In genomic region chr15:63329567-63330350, GRCh38 we compare ENCODE assay signal across 20 cellular contexts. TPM values are rescaled to one million over a fixed set of nuclear protein-coding genes. Genes with fewer than 3 reads are reported as not detected.
DNase-seq lines count a peak whose midpoint lies in the region; ATAC-seq, FAIRE-seq and TF ChIP-seq lines count a peak whose summit lies in the region.
"Had no signal": no experiment of that assay in that cellular context is flagged by ENCODE, and none has a peak within 500 bp of the region (broad histone marks: within the 10 kb centered on the region; RNA-seq: fewer than 3 reads in every experiment).

No MANE protein-coding gene starts in this region.

- ATAC-seq in K562 (peak; percentile 36), HepG2 (peak; percentile 28; the same call in 2 of the 3 replicates), GM18519 (IDR thresholded peaks at IDR 0.05; ENCODE audit: low FRiP score, unreplicated experiment) (no peak), GM19324 (IDR thresholded peaks at IDR 0.05; ENCODE audit: low FRiP score, unreplicated experiment) (no peak)
- ATAC-seq: CD8-positive, alpha-beta T cell; SK-N-SH treated with all-trans-retinoic acid at 6 μM for 48 hours; T-cell had no signal

- H3K9me3 ChIP-seq in K562 (replicated peaks; ENCODE audit: control insufficient read depth, insufficient read depth, low read depth, low read length) (no peaks in the 10 kb centered on the region), HepG2 (ENCODE audit: low read length) (no peaks in the 10 kb centered on the region)
- H3K9me3 ChIP-seq: BLaER1 treated with 17β-estradiol and CSF1 and Interleukin-3, amounts not matched to agents 10 nM and 100 nM; HAP-1 had no signal

- CTCF ChIA-PET in K562 (lab: Yijun Ruan, JAX; ENCODE audit: low intra/inter-chr PET ratio): no interaction called here
- CTCF ChIA-PET in HepG2 (lab: Yijun Ruan, JAX; ENCODE audit: low intra/inter-chr PET ratio, low total read pairs): no interaction called here

- no peak for TF ChIP-seq RAD21 in K562 (CRISPR knock-in tag; conservative IDR thresholded peaks at IDR 0.05 in 1 of 2, IDR thresholded peaks at IDR 0.05 in 1 of 2)
- TF ChIP-seq RAD21 in HepG2 (CRISPR knock-in tag; IDR thresholded peaks at IDR 0.05): no peak

- no TSS peak for BruUV-seq in K562 (replicated peaks; lab: Mats Ljungman, UMichigan)
- BruUV-seq in HepG2 (replicated peaks; lab: Mats Ljungman, UMichigan): no TSS peak

- no peaks in the 10 kb centered on the region for H3K79me2 ChIP-seq in K562 (ENCODE audit: control insufficient read depth, insufficient read depth, low read length)
- no peaks in the 10 kb centered on the region for H3K79me2 ChIP-seq in HepG2 (ENCODE audit: insufficient read depth, low read length)

- H4K20me1 ChIP-seq in K562 (replicated peaks; ENCODE audit: control insufficient read depth, insufficient read depth, low read length): no peaks in the 10 kb centered on the region
- no peaks in the 10 kb centered on the region for H4K20me1 ChIP-seq in HepG2 (ENCODE audit: insufficient read depth, low read length)
- H4K20me1 ChIP-seq: BLaER1 treated with 17β-estradiol and CSF1 and Interleukin-3, amounts not matched to agents 10 nM and 100 nM had no signal

- TF ChIP-seq CTCF in NB4 (IDR thresholded peaks at IDR 0.05; ENCODE audit: low read depth, low read length) (no peak), K562 (IDR thresholded peaks at IDR 0.05 in 2 of 3, conservative IDR thresholded peaks at IDR 0.05 in 1 of 3; ENCODE audit: insufficient read depth in 2 of 3, low read depth in 1 of 3, low read length in 3 of 3) (no peak), HepG2 (CRISPR knock-in tag; IDR thresholded peaks at IDR 0.05) (no peak)

- TF ChIP-seq EP300 in K562 (IDR thresholded peaks at IDR 0.05; ENCODE audit: low read length) (no peak), HepG2 (IDR thresholded peaks at IDR 0.05; ENCODE audit: low read depth in 2 of 2, low read length in 2 of 2) (no peak), HepG2 (CRISPR knock-in tag; IDR thresholded peaks at IDR 0.05; ENCODE audit: borderline replicate concordance) (no peak)

- H3K9me1 ChIP-seq in K562 (ENCODE audit: control insufficient read depth, insufficient read depth, low read length): no peaks in the 10 kb centered on the region

- TF ChIP-seq POLR2A in NB4 (IDR thresholded peaks at IDR 0.05; ENCODE audit: extremely low read depth, insufficient read length) (no peak), K562 (conservative IDR thresholded peaks at IDR 0.05) (no peak), HepG2 (IDR thresholded peaks at IDR 0.05; ENCODE audit: insufficient read depth in 1 of 2, low read depth in 2 of 2, low read length in 2 of 2) (no peak)

- peak overlapping the region in 1 of 2 experiments; percentile 55; a peak in 2 of 4 replicates for H3K9ac ChIP-seq in K562 (ENCODE audit: insufficient read depth in 1 of 2, low read depth in 2 of 2, low read length in 2 of 2)
- H3K9ac ChIP-seq in HepG2 (ENCODE audit: insufficient read depth, low read depth, low read length): no peak overlapping the region
- H3K9ac ChIP-seq: BLaER1 treated with 17β-estradiol and CSF1 and Interleukin-3, amounts not matched to agents 10 nM and 100 nM had no signal

- H3K4me3 ChIP-seq in NB4 (ENCODE audit: low read depth, low read length): no peak overlapping the region
- H3K4me3 ChIP-seq in K562: no peak overlapping the region
- H3K4me3 ChIP-seq in HepG2 (replicated peaks in 1 of 3; ENCODE audit: insufficient read depth in 1 of 3, low read depth in 2 of 3, low read length in 3 of 3): no peak overlapping the region
- H3K4me3 ChIP-seq: BLaER1 treated with 17β-estradiol and CSF1 and Interleukin-3, amounts not matched to agents 10 nM and 100 nM; HAP-1 had no signal

- no peak overlapping the region for H3K4me2 ChIP-seq in K562 (ENCODE audit: insufficient read depth, low read length)
- no peak overlapping the region for H3K4me2 ChIP-seq in HepG2 (ENCODE audit: low read depth, low read length)

- FAIRE-seq in K562 (lab: Jason Lieb, UNC) (no peak), HepG2 (lab: Jason Lieb, UNC) (no peak)

- in situ Hi-C loops in K562 (cut with MboI): no loop called here
- in situ Hi-C loops in HepG2 (cut with HindIII; ENCODE audit: extremely low pct_ligation_motif_present, low pct_unique_long_range_greater_than_20kb): no loop called here

- peak; percentile 39 for DNase-seq in H4 (ENCODE audit: low spot score)
- DNase-seq in NB4 (ENCODE audit: low read depth): peak; percentile 55
- no peak for DNase-seq in K562 (ENCODE audit: extremely low read depth in 1 of 4, low spot score in 3 of 4)
- no peak for DNase-seq in HepG2 (ENCODE audit: low spot score)
- no peak for DNase-seq in activated CD8-positive, alpha-beta memory T cell treated with anti-CD3 and anti-CD28 coated beads for 24 hours
- no peak for DNase-seq in effector CD8-positive, alpha-beta T cell (lab: John Stamatoyannopoulos, UW)
- DNase-seq: CD8-positive, alpha-beta T cell; DMS79; NCI-H1930; NCI-H2171; NCI-H446 treated with DMSO at 0.1 percent for 48 hours; NCI-H774; OCI-M1; SHP77 treated with DMSO at 0.1 percent for 48 hours; T-cell had no signal

- H3K27ac ChIP-seq in K562 (ENCODE audit: extremely low read depth, low read depth, low read length) (no peak overlapping the region), HepG2 (ENCODE audit: extremely low read length, insufficient read depth, low read length) (no peak overlapping the region)
- H3K27ac ChIP-seq: BLaER1 treated with 17β-estradiol and CSF1 and Interleukin-3, amounts not matched to agents 10 nM and 100 nM had no signal

- H2AFZ ChIP-seq in K562 (ENCODE audit: low read depth, low read length) (no peak overlapping the region), HepG2 (ENCODE audit: low read length) (no peak overlapping the region)

- POLR2A ChIA-PET in K562 (lab: Yijun Ruan, JAX) (interaction anchor here (0.6 to 1.5 kb wide), 8 partner anchors 10 to 233 kb away, joined by 3 to 5 read pairs (median 4); no protein-coding TSS in a partner anchor), HepG2 (lab: Yijun Ruan, JAX) (no interaction called here)

- H3K4me1 ChIP-seq in K562 (replicated peaks in 1 of 2; ENCODE audit: control insufficient read depth in 2 of 2, insufficient read depth in 2 of 2, low read length in 2 of 2): peaks cover 8 to 12% of the 10 kb centered on the region in 2 experiments; a peak in 4 of 5 replicates
- H3K4me1 ChIP-seq in HepG2 (ENCODE audit: insufficient read depth, low read length): no peaks in the 10 kb centered on the region
- H3K4me1 ChIP-seq: HAP-1 had no signal

- H3K27me3 ChIP-seq in K562 (ENCODE audit: control insufficient read depth in 2 of 2, insufficient read depth in 2 of 2, low read length in 2 of 2): no peaks in the 10 kb centered on the region
- H3K27me3 ChIP-seq in HepG2 (ENCODE audit: control insufficient read depth in 1 of 2, insufficient read depth in 2 of 2, low read length in 2 of 2): peaks cover 1 to 4% of the 10 kb centered on the region in 2 experiments; a peak in 3 of 5 replicates
- H3K27me3 ChIP-seq: BLaER1 treated with 17β-estradiol and CSF1 and Interleukin-3, amounts not matched to agents 10 nM and 100 nM had no signal

- intact Hi-C loops in K562 (cut with micrococcal nuclease): no loop called here
- intact Hi-C loops in HepG2 (cut with micrococcal nuclease; ENCODE audit: unreplicated experiment): loop anchor here (2.0 kb wide), 1 partner anchor 77 kb away; no protein-coding TSS in a partner anchor

- H3K36me3 ChIP-seq in K562 (ENCODE audit: control insufficient read depth, insufficient read depth, low read length) (no peaks in the 10 kb centered on the region), HepG2 (replicated peaks in 1 of 2; ENCODE audit: control insufficient read depth in 1 of 2, insufficient read depth in 2 of 2, low read length in 2 of 2) (no peaks in the 10 kb centered on the region)
- H3K36me3 ChIP-seq: BLaER1 treated with 17β-estradiol and CSF1 and Interleukin-3, amounts not matched to agents 10 nM and 100 nM; HAP-1 had no signal

- 42% methylated on average over 5 of the region's 5 CpGs for WGBS in K562 (ENCODE audit: insufficient coverage, low coverage, missing lambda C conversion rate)
- 77% methylated on average over 4 of the region's 5 CpGs for WGBS in HepG2 (ENCODE audit: low lambda C conversion rate)

RNA-seq across cellular contexts. Expression of gene CA12, which starts 51.9 kb away (rescaled TPM):
- total RNA-seq in H4 (2014; rRNA removed; shearing (Covaris generic)): 24.2 and 27.4 TPM in 2 replicates
- total RNA-seq in K562 (2011; cell fraction: chromatin; rRNA removed; ENCODE audit: low replicate concordance): 0.25 and 0.33 TPM in 2 replicates
- total RNA-seq in K562 (2011; cell fraction: nucleolus; rRNA removed): not detected in 2 replicates
- not detected in 2 replicates for total RNA-seq in K562 (2011; cell fraction: nucleoplasm; rRNA removed)
- total RNA-seq in K562 (2014; rRNA removed): 0.16 and 0.18 TPM in 2 replicates
- total RNA-seq in K562 (2014; rRNA removed; fragmentation: Illumina TruSeq; extraction: Trizol): 0.07 and 0.13 TPM in 2 replicates
- 0.22 and 0.23 TPM in 2 replicates for total RNA-seq in K562 (2015; rRNA removed; fragmentation: Illumina TruSeq; extraction: Trizol)
- total RNA-seq in K562 (2021): 0.07 and 0.09 TPM in 2 replicates
- 0.01 and 0.05 TPM in 2 replicates for polyA plus RNA-seq in K562 (2011; rRNA removed)
- 0.09 TPM in 1 of 2 replicates, not detected in the other for polyA plus RNA-seq in K562 (2011; cell fraction: cytosol; rRNA removed)
- 0.11 and 0.42 TPM in 2 replicates for polyA plus RNA-seq in K562 (2011; cell fraction: nucleus; rRNA removed)
- 0.72 and 5.0 TPM in 2 replicates for polyA plus RNA-seq in K562 (2012)
- 0.19 and 0.47 TPM in 2 replicates for polyA plus RNA-seq in K562 (2014; fragmentation: Illumina TruSeq; extraction: Trizol)
- polyA plus RNA-seq in K562 (2014; fragmentation: Nextera tagmentation; extraction: Ambion mirVana): under 1 TPM in 1 of 2 experiments, not detected in 1; 0.11 TPM
- polyA plus RNA-seq in K562 (2014; rRNA removed): 0.78 and 0.89 TPM in 2 replicates
- 0.04 and 0.12 TPM in 2 replicates for polyA minus RNA-seq in K562 (2011; rRNA and poly(A)+ RNA removed)
- not detected in 2 replicates for polyA minus RNA-seq in K562 (2011; cell fraction: cytosol; rRNA and poly(A)+ RNA removed)
- polyA minus RNA-seq in K562 (2011; cell fraction: nucleus; rRNA and poly(A)+ RNA removed): 0.11 TPM in 1 of 2 replicates, not detected in the other
- 0.07 and 0.08 TPM in 2 replicates for total RNA-seq in HepG2 (2016; rRNA removed; fragmentation: Illumina TruSeq; extraction: Trizol)
- not detected in 2 replicates for total RNA-seq in HepG2 (2016; cell fraction: cytosol; rRNA removed; fragmentation: Illumina TruSeq; extraction: Trizol; ENCODE audit: low read depth)
- total RNA-seq in HepG2 (2016; cell fraction: insoluble cytoplasmic fraction; rRNA removed; fragmentation: Illumina TruSeq; extraction: Trizol): 0.15 and 0.25 TPM in 2 replicates
- 0.03 TPM in 1 of 2 replicates, not detected in the other for total RNA-seq in HepG2 (2016; cell fraction: membrane; rRNA removed; fragmentation: Illumina TruSeq; extraction: Trizol)
- 0.53 and 0.60 TPM in 2 replicates for total RNA-seq in HepG2 (2016; cell fraction: nucleus; rRNA removed; fragmentation: Illumina TruSeq; extraction: Trizol)
- 0.20 and 0.52 TPM in 2 replicates for polyA plus RNA-seq in HepG2 (2011; rRNA removed)
- 0.13 and 0.28 TPM in 2 replicates for polyA plus RNA-seq in HepG2 (2011; cell fraction: cytosol; rRNA removed)
- 0.06 and 0.12 TPM in 2 replicates for polyA plus RNA-seq in HepG2 (2011; cell fraction: nucleus; rRNA removed)
- polyA plus RNA-seq in HepG2 (2012): 0.15 and 0.19 TPM in 2 replicates
- not detected in 2 replicates for polyA plus RNA-seq in HepG2 (2016; cell fraction: cytosol; fragmentation: Illumina TruSeq; extraction: Trizol; ENCODE audit: low read depth)
- polyA plus RNA-seq in HepG2 (2016; cell fraction: insoluble cytoplasmic fraction; fragmentation: Illumina TruSeq; extraction: Trizol; ENCODE audit: low read depth): 0.05 TPM in 1 of 2 replicates, not detected in the other
- polyA plus RNA-seq in HepG2 (2016; cell fraction: membrane; fragmentation: Illumina TruSeq; extraction: Trizol; ENCODE audit: low read depth): not detected in 2 replicates
- polyA plus RNA-seq in HepG2 (2016; cell fraction: nucleus; fragmentation: Illumina TruSeq; extraction: Trizol; ENCODE audit: insufficient read depth, low read depth): 0.17 and 0.18 TPM in 2 replicates
- 0.04 and 8.4 TPM in 2 replicates for polyA minus RNA-seq in HepG2 (2011; rRNA and poly(A)+ RNA removed; ENCODE audit: low replicate concordance)
- 0.20 and 0.70 TPM in 2 replicates for polyA minus RNA-seq in HepG2 (2011; cell fraction: cytosol; rRNA and poly(A)+ RNA removed)
- polyA minus RNA-seq in HepG2 (2011; cell fraction: nucleus; rRNA and poly(A)+ RNA removed): 0.37 TPM in 1 of 2 replicates, not detected in the other
- total RNA-seq: CD8-positive, alpha-beta T cell had no signal

RNA-seq across cellular contexts. Expression of gene APH1B, which starts 52.4 kb away (rescaled TPM):
- total RNA-seq in H4 (2014; rRNA removed; shearing (Covaris generic)): 20.7 and 27.3 TPM in 2 replicates
- 10.5 and 13.7 TPM in 2 replicates for total RNA-seq in K562 (2011; cell fraction: chromatin; rRNA removed; ENCODE audit: low replicate concordance)
- total RNA-seq in K562 (2011; cell fraction: nucleolus; rRNA removed): 7.7 and 8.8 TPM in 2 replicates
- total RNA-seq in K562 (2011; cell fraction: nucleoplasm; rRNA removed): 13.9 and 14.7 TPM in 2 replicates
- total RNA-seq in K562 (2014; rRNA removed) (4.9 and 5.1 TPM in 2 replicates), K562 (2014; rRNA removed; fragmentation: Illumina TruSeq; extraction: Trizol) (9.0 and 9.1 TPM in 2 replicates), K562 (2015; rRNA removed; fragmentation: Illumina TruSeq; extraction: Trizol) (8.9 and 9.6 TPM in 2 replicates), K562 (2021) (9.7 and 10.6 TPM in 2 replicates), HepG2 (2016; rRNA removed; fragmentation: Illumina TruSeq; extraction: Trizol) (0.67 and 1.00 TPM in 2 replicates)
- polyA plus RNA-seq in K562 (2011; rRNA removed) (4.8 and 7.0 TPM in 2 replicates), K562 (2014; fragmentation: Illumina TruSeq; extraction: Trizol) (6.1 and 6.9 TPM in 2 replicates), K562 (2014; fragmentation: Nextera tagmentation; extraction: Ambion mirVana) (1 to 10 TPM; 7.0 to 8.7 TPM), K562 (2014; rRNA removed) (6.8 and 7.3 TPM in 2 replicates), HepG2 (2011; rRNA removed) (0.45 and 0.72 TPM in 2 replicates)
- 3.0 and 3.2 TPM in 2 replicates for polyA plus RNA-seq in K562 (2011; cell fraction: cytosol; rRNA removed)
- polyA plus RNA-seq in K562 (2011; cell fraction: nucleus; rRNA removed): 7.9 and 9.8 TPM in 2 replicates
- polyA plus RNA-seq in K562 (2012): 9.1 and 10.8 TPM in 2 replicates
- polyA minus RNA-seq in K562 (2011; rRNA and poly(A)+ RNA removed): 4.6 and 6.9 TPM in 2 replicates
- polyA minus RNA-seq in K562 (2011; cell fraction: cytosol; rRNA and poly(A)+ RNA removed): 3.6 and 8.8 TPM in 2 replicates
- polyA minus RNA-seq in K562 (2011; cell fraction: nucleus; rRNA and poly(A)+ RNA removed): 5.0 and 5.1 TPM in 2 replicates
- total RNA-seq in HepG2 (2016; cell fraction: cytosol; rRNA removed; fragmentation: Illumina TruSeq; extraction: Trizol; ENCODE audit: low read depth): 0.61 and 0.62 TPM in 2 replicates
- 0.58 and 2.0 TPM in 2 replicates for total RNA-seq in HepG2 (2016; cell fraction: insoluble cytoplasmic fraction; rRNA removed; fragmentation: Illumina TruSeq; extraction: Trizol)
- 0.21 and 0.59 TPM in 2 replicates for total RNA-seq in HepG2 (2016; cell fraction: membrane; rRNA removed; fragmentation: Illumina TruSeq; extraction: Trizol)
- total RNA-seq in HepG2 (2016; cell fraction: nucleus; rRNA removed; fragmentation: Illumina TruSeq; extraction: Trizol): 1.5 and 2.3 TPM in 2 replicates
- polyA plus RNA-seq in HepG2 (2011; cell fraction: cytosol; rRNA removed): 0.43 and 0.46 TPM in 2 replicates
- polyA plus RNA-seq in HepG2 (2011; cell fraction: nucleus; rRNA removed): 0.97 and 1.0 TPM in 2 replicates
- polyA plus RNA-seq in HepG2 (2012): 1.4 and 2.6 TPM in 2 replicates
- 0.47 and 0.48 TPM in 2 replicates for polyA plus RNA-seq in HepG2 (2016; cell fraction: cytosol; fragmentation: Illumina TruSeq; extraction: Trizol; ENCODE audit: low read depth)
- 0.56 and 0.86 TPM in 2 replicates for polyA plus RNA-seq in HepG2 (2016; cell fraction: insoluble cytoplasmic fraction; fragmentation: Illumina TruSeq; extraction: Trizol; ENCODE audit: low read depth)
- 0.24 and 0.55 TPM in 2 replicates for polyA plus RNA-seq in HepG2 (2016; cell fraction: membrane; fragmentation: Illumina TruSeq; extraction: Trizol; ENCODE audit: low read depth)
- polyA plus RNA-seq in HepG2 (2016; cell fraction: nucleus; fragmentation: Illumina TruSeq; extraction: Trizol; ENCODE audit: insufficient read depth, low read depth): 3.0 and 3.3 TPM in 2 replicates
- 0.23 and 0.82 TPM in 2 replicates for polyA minus RNA-seq in HepG2 (2011; rRNA and poly(A)+ RNA removed; ENCODE audit: low replicate concordance)
- polyA minus RNA-seq in HepG2 (2011; cell fraction: cytosol; rRNA and poly(A)+ RNA removed): 0.89 and 1.3 TPM in 2 replicates
- polyA minus RNA-seq in HepG2 (2011; cell fraction: nucleus; rRNA and poly(A)+ RNA removed): 2.3 and 4.4 TPM in 2 replicates

Comparison
In these comparisons a context has a peak if more than half of its experiments do, and no peak if none do; other contexts are left out.
1. DNase-seq: peak in H4 (single experiment) and NB4 (single experiment); none in K562 (0 of 4), HepG2 (single experiment), activated CD8-positive, alpha-beta memory T cell treated with anti-CD3 and anti-CD28 coated beads for 24 hours (single experiment) and effector CD8-positive, alpha-beta T cell (single experiment).
2. ATAC-seq: peak in K562 (single experiment) and HepG2 (single experiment); none in GM18519 (single experiment) and GM19324 (single experiment).
3. RNA of gene CA12, which starts 51.9 kb away (total RNA-seq): 24.2 to 27.4 TPM in H4; 0.07 to 0.33 TPM in K562 and 0.03 to 0.60 TPM in HepG2; every median in the first group is over 10 times any median in the second.